In genomic region chr16:57868913-57869520, GRCh38 we compare ENCODE assay signal across 17 cellular contexts.
DNase-seq lines count a peak whose midpoint lies in the region; ATAC-seq and TF ChIP-seq lines count a peak whose summit lies in the region.
"Had no signal": no experiment of that assay in that cellular context is flagged by ENCODE, and none has a peak within 500 bp of the region (broad histone marks: within the 10 kb centered on the region; RNA-seq: fewer than 3 reads in every experiment).

No MANE protein-coding gene starts in this region.

- no peaks in the 10 kb centered on the region for H3K79me2 ChIP-seq in GM23338 (replicated peaks; ENCODE audit: insufficient read depth)

- ATAC-seq in GM23338 (no peak), memory B cell (ENCODE audit: low read depth) (no peak), HG02938 (IDR thresholded peaks at IDR 0.05; ENCODE audit: unreplicated experiment) (no peak)
- ATAC-seq: CD8-positive, alpha-beta T cell; GM12878 had no signal

- no peak overlapping the region for H3K4me3 ChIP-seq in GM23338
- H3K4me3 ChIP-seq: BLaER1 treated with 17β-estradiol and CSF1 and Interleukin-3, amounts not matched to agents 10 nM and 100 nM; GM12878; GM23248 had no signal

- H4K20me1 ChIP-seq in GM23338 (replicated peaks; ENCODE audit: insufficient read depth): no peaks in the 10 kb centered on the region
- H4K20me1 ChIP-seq: BLaER1 treated with 17β-estradiol and CSF1 and Interleukin-3, amounts not matched to agents 10 nM and 100 nM had no signal

- H3K4me1 ChIP-seq in GM23338 (ENCODE audit: insufficient read depth): peaks cover 14% of the 10 kb centered on the region

- H3K9me2 ChIP-seq in GM23338 (ENCODE audit: insufficient read depth): no peaks in the 10 kb centered on the region

- peaks cover 2% of the 10 kb centered on the region for H3K27me3 Mint-ChIP-seq in GM23338 (ENCODE audit: insufficient read depth, low read depth, poor library complexity)
- no peaks in the 10 kb centered on the region for H3K27me3 Mint-ChIP-seq in chondrocyte (ENCODE audit: low read depth)
- H3K27me3 Mint-ChIP-seq in memory B cell: peaks cover 8% of the 10 kb centered on the region

- H3F3A ChIP-seq in GM23338 (replicated peaks; ENCODE audit: low read depth): no peaks in the 10 kb centered on the region

- H3K36me3 Mint-ChIP-seq in GM23338 (ENCODE audit: low read depth): no peaks in the 10 kb centered on the region
- no peaks in the 10 kb centered on the region for H3K36me3 Mint-ChIP-seq in chondrocyte (ENCODE audit: low read depth)
- no peaks in the 10 kb centered on the region for H3K36me3 Mint-ChIP-seq in memory B cell
- H3K36me3 Mint-ChIP-seq: CD8-positive, alpha-beta T cell had no signal

- H3K27me3 ChIP-seq in GM23338 (ENCODE audit: insufficient read depth): no peaks in the 10 kb centered on the region
- H3K27me3 ChIP-seq: BLaER1 treated with 17β-estradiol and CSF1 and Interleukin-3, amounts not matched to agents 10 nM and 100 nM had no signal

- no peak overlapping the region for H3K27ac ChIP-seq in GM23338 (ENCODE audit: low read depth)
- H3K27ac ChIP-seq: BLaER1 treated with 17β-estradiol and CSF1 and Interleukin-3, amounts not matched to agents 10 nM and 100 nM; GM23248 had no signal

- H3K4me1 Mint-ChIP-seq in GM23338 (peaks cover 16% of the 10 kb centered on the region), chondrocyte (ENCODE audit: low read depth) (peaks cover 8% of the 10 kb centered on the region), memory B cell (no peaks in the 10 kb centered on the region)
- H3K4me1 Mint-ChIP-seq: B cell had no signal

- H3K9me3 Mint-ChIP-seq in GM23338 (no peaks in the 10 kb centered on the region), chondrocyte (ENCODE audit: low read depth) (no peaks in the 10 kb centered on the region), memory B cell (no peaks in the 10 kb centered on the region)
- H3K9me3 Mint-ChIP-seq: CD8-positive, alpha-beta T cell had no signal

- H3K36me3 ChIP-seq in GM23338 (ENCODE audit: insufficient read depth): no peaks in the 10 kb centered on the region
- H3K36me3 ChIP-seq: BLaER1 treated with 17β-estradiol and CSF1 and Interleukin-3, amounts not matched to agents 10 nM and 100 nM had no signal

- TF ChIP-seq CTCF in GM23338 (conservative IDR thresholded peaks at IDR 0.05; ENCODE audit: low read depth in 2 of 2) (no peak), chondrocyte (IDR thresholded peaks at IDR 0.05) (no peak)

- no peak overlapping the region for H3K4me2 ChIP-seq in GM23338

- no peak overlapping the region for H3K4me3 Mint-ChIP-seq in GM23338
- no peak overlapping the region for H3K4me3 Mint-ChIP-seq in chondrocyte (ENCODE audit: unreplicated experiment)
- H3K4me3 Mint-ChIP-seq in memory B cell: no peak overlapping the region
- H3K4me3 Mint-ChIP-seq: B cell; CD8-positive, alpha-beta T cell; IgD-negative memory B cell had no signal

- no peak overlapping the region for H3K27ac Mint-ChIP-seq in GM23338
- H3K27ac Mint-ChIP-seq in chondrocyte (ENCODE audit: unreplicated experiment): no peak overlapping the region
- H3K27ac Mint-ChIP-seq in memory B cell: peak overlapping the region; percentile 53
- H3K27ac Mint-ChIP-seq: B cell; CD8-positive, alpha-beta T cell; IgD-negative memory B cell had no signal

- no peak for DNase-seq in GM23338 (ENCODE audit: low spot score)
- DNase-seq in chondrocyte (ENCODE audit: low spot score): peak; percentile 18
- DNase-seq in memory B cell (ENCODE audit: low spot score in 2 of 2): no peak
- no peak for DNase-seq in T-helper 2 cell
- no peak for DNase-seq in Kasumi-1 (lab: John Stamatoyannopoulos, UW)
- DNase-seq in activated CD8-positive, alpha-beta memory T cell treated with anti-CD3 and anti-CD28 coated beads, Interleukin-2, amount 50 U/mL, for 48 hours: no peak
- DNase-seq: 8988T; Calu3; CD8-positive, alpha-beta T cell; DMS79 treated with DMSO at 0.1 percent for 48 hours; GM23248; HCEC 1CT had no signal

- H2AFZ ChIP-seq in GM23338: peak overlapping the region; percentile 14; the same call in 1 of the 2 replicates
- H2AFZ ChIP-seq: GM23248 had no signal

TF ChIP-seq in GM23338, 12 proteins besides CTCF, POLR2A, EP300 and RAD21:
- TF ChIP-seq ZNF331 (CRISPR knock-in tag; IDR thresholded peaks at IDR 0.05; ENCODE audit: low read depth): no peak
- no peak for TF ChIP-seq ZNF462 (CRISPR knock-in tag; IDR thresholded peaks at IDR 0.05)
